In the genomic region with DNA sequence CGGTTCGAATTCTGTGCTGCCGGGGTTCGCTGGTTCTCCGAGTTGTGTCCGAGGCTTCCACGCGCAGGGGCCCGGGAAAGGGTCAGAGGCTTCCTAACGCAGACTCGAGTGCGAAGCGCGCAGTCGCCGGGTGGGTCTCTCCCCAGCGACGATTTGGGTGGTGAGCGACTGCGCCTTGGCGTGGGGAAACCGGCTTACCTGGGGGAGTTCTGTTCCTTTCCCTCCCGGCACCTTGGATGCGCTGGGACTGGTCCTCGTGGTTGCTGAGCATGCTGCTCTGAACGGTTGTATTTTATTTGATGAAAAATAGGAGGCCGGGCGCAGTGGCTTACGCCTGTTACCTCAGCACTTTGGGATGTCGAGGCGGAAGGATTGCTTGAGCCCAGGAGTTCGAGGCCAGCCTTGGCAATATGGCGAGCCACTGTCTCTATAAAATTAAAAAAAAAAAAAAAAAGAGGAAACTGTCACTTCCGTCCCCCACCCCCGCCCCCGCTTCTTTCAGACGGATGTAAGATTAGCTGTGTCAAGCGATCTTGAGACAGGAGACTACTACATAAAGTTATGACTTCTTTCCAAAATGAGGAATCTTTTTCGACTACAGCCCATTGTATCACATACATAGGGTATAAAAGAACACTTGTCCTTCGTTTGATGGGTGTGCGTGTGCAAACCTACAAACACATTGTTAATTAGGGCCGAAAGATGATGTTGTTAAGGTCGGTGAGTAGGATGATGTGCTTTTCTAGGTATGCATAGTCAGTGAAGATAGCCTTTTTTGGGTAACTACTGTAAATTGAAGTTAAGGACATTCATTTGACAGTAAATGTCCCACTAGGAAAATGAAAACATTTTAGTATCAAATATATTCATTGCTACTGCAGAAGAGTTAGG, we compare ENCODE assay signal across 8 cellular contexts. TPM values are rescaled to one million over a fixed set of nuclear protein-coding genes. Genes with fewer than 3 reads are reported as not detected.
DNase-seq lines count a peak whose midpoint lies in the region; ATAC-seq, FAIRE-seq and TF ChIP-seq lines count a peak whose summit lies in the region.

A gene with protein sequence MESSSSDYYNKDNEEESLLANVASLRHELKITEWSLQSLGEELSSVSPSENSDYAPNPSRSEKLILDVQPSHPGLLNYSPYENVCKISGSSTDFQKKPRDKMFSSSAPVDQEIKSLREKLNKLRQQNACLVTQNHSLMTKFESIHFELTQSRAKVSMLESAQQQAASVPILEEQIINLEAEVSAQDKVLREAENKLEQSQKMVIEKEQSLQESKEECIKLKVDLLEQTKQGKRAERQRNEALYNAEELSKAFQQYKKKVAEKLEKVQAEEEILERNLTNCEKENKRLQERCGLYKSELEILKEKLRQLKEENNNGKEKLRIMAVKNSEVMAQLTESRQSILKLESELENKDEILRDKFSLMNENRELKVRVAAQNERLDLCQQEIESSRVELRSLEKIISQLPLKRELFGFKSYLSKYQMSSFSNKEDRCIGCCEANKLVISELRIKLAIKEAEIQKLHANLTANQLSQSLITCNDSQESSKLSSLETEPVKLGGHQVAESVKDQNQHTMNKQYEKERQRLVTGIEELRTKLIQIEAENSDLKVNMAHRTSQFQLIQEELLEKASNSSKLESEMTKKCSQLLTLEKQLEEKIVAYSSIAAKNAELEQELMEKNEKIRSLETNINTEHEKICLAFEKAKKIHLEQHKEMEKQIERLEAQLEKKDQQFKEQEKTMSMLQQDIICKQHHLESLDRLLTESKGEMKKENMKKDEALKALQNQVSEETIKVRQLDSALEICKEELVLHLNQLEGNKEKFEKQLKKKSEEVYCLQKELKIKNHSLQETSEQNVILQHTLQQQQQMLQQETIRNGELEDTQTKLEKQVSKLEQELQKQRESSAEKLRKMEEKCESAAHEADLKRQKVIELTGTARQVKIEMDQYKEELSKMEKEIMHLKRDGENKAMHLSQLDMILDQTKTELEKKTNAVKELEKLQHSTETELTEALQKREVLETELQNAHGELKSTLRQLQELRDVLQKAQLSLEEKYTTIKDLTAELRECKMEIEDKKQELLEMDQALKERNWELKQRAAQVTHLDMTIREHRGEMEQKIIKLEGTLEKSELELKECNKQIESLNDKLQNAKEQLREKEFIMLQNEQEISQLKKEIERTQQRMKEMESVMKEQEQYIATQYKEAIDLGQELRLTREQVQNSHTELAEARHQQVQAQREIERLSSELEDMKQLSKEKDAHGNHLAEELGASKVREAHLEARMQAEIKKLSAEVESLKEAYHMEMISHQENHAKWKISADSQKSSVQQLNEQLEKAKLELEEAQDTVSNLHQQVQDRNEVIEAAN (N-terminal part only) (plus strand): TSS at position 2 of the 891 bp plus-strand sequence. CDS start 2,638 bp downstream, outside the sequence.

- H3K27me3 ChIP-seq in SJCRH30, result no peaks in the 10 kb centered on the region
- H3K27me3 ChIP-seq in HepG2 (ENCODE audit: control insufficient read depth in 1 of 2, insufficient read depth in 2 of 2, low read length in 2 of 2), result no peaks in the 10 kb centered on the region; a peak in 1 of 5 replicates

- no peaks in the 10 kb centered on the region; the same call in 1 of the 2 replicates for H4K20me1 ChIP-seq in HepG2 (ENCODE audit: insufficient read depth, low read length)

- CTCF ChIA-PET in AG04449 (lab: Yijun Ruan, JAX), result no interaction called here
- CTCF ChIA-PET in HepG2 (lab: Yijun Ruan, JAX; ENCODE audit: low intra/inter-chr PET ratio, low total read pairs), result no interaction called here

- no peak for FAIRE-seq in HepG2 (lab: Jason Lieb, UNC)

- H3K9ac ChIP-seq in HepG2 (ENCODE audit: insufficient read depth, low read depth, low read length), result peak within 1 kb of the TSS; percentile 90

- H2AFZ ChIP-seq in HepG2 (ENCODE audit: low read length), result no peak within 1 kb of the TSS

- 0 out of 2 replicates have a peak, but pooled peaks have one; percentile 14 for TF ChIP-seq RAD21 in HepG2 (CRISPR knock-in tag; IDR thresholded peaks at IDR 0.05)

- peaks cover 5% of the 10 kb centered on the region for H3K36me3 ChIP-seq in SJCRH30
- H3K36me3 ChIP-seq in HepG2 (replicated peaks in 1 of 2; ENCODE audit: control insufficient read depth in 1 of 2, insufficient read depth in 2 of 2, low read length in 2 of 2), result peaks cover 2 to 4% of the 10 kb centered on the region in 2 experiments; a peak in 2 of 5 replicates

- H3K79me2 ChIP-seq in HepG2 (ENCODE audit: insufficient read depth, low read length), result peaks cover 61% of the 10 kb centered on the region

- in situ Hi-C loops in astrocyte of the cerebellum (cut with HindIII; ENCODE audit: low sequenced_read_pairs) (no loop called here), HepG2 (cut with HindIII; ENCODE audit: extremely low pct_ligation_motif_present, low pct_unique_long_range_greater_than_20kb) (no loop called here)

- no peaks in the 10 kb centered on the region for H3K9me3 ChIP-seq in SJCRH30 (replicated peaks)
- no peaks in the 10 kb centered on the region for H3K9me3 ChIP-seq in HepG2 (ENCODE audit: low read length)

- peak within 1 kb of the TSS; percentile 76 for H3K4me2 ChIP-seq in HepG2 (ENCODE audit: low read depth, low read length)

- POLR2A ChIA-PET in AG04449 (lab: Yijun Ruan, JAX) (no interaction called here), HepG2 (lab: Yijun Ruan, JAX) (no interaction called here)

- DNase-seq in AG04449 (ENCODE audit: low read depth, low spot score) (no peak), SJCRH30 (no peak), astrocyte of the cerebellum (ENCODE audit: low read depth) (no peak), HepG2 (ENCODE audit: low spot score) (peak; percentile 21), NCI-H1436 (lab: John Stamatoyannopoulos, UW) (no peak)
- DNase-seq in stimulated activated CD8-positive, alpha-beta memory T cell treated with anti-CD3 and anti-CD28 coated beads, Interleukin-7, amount 100 ng/mL, for 1 hour (ENCODE audit: low read depth in 2 of 2), result peak; percentile 15 to 27

- TF ChIP-seq EP300 in HepG2 (IDR thresholded peaks at IDR 0.05; ENCODE audit: low read depth in 2 of 2, low read length in 2 of 2) (no peak), HepG2 (CRISPR knock-in tag; IDR thresholded peaks at IDR 0.05; ENCODE audit: borderline replicate concordance) (no peak)

- peak; percentile 4 for ATAC-seq in HG03095 (IDR thresholded peaks at IDR 0.05; ENCODE audit: unreplicated experiment)
- ATAC-seq in HepG2, result peak; percentile 5; the same call in 2 of the 3 replicates

- TF ChIP-seq CTCF in AG04449 (IDR thresholded peaks at IDR 0.05; ENCODE audit: insufficient read depth, low read length, missing control alignments) (no peak), GM12875 (IDR thresholded peaks at IDR 0.05; ENCODE audit: borderline replicate concordance, insufficient read depth, low read depth, low read length) (no peak), astrocyte of the cerebellum (IDR thresholded peaks at IDR 0.05; ENCODE audit: low read depth, low read length, missing control alignments) (no peak), HepG2 (CRISPR knock-in tag; IDR thresholded peaks at IDR 0.05) (no peak)

- peak within 1 kb of the TSS; percentile 99 for H3K4me3 ChIP-seq in AG04449 (ENCODE audit: low read depth, low read length)
- H3K4me3 ChIP-seq in GM12875 (ENCODE audit: low read depth, low read length), result peak within 1 kb of the TSS; percentile 75
- H3K4me3 ChIP-seq in SJCRH30, result peak within 1 kb of the TSS; percentile 74
- peak within 1 kb of the TSS; percentile 82 for H3K4me3 ChIP-seq in astrocyte of the cerebellum (ENCODE audit: low read depth, low read length)
- peak within 1 kb of the TSS; percentile 85 to 100 (median 97) for H3K4me3 ChIP-seq in HepG2 (replicated peaks in 1 of 3; ENCODE audit: insufficient read depth in 1 of 3, low read depth in 2 of 3, low read length in 3 of 3)

- no TSS peak for BruUV-seq in HepG2 (replicated peaks; lab: Mats Ljungman, UMichigan)

- 0 out of 4 replicates have a peak, but pooled peaks of 1 of the 2 experiments have one; percentile 46 for TF ChIP-seq POLR2A in HepG2 (IDR thresholded peaks at IDR 0.05; ENCODE audit: insufficient read depth in 1 of 2, low read depth in 2 of 2, low read length in 2 of 2)

- H3K27ac ChIP-seq in SJCRH30 (peak within 1 kb of the TSS; percentile 82), HepG2 (ENCODE audit: extremely low read length, insufficient read depth, low read length) (peak within 1 kb of the TSS; percentile 95)

- 3% methylated on average over 19 of the region's 43 CpGs for WGBS in HepG2 (ENCODE audit: low lambda C conversion rate)

- H3K4me1 ChIP-seq in SJCRH30 (no peaks in the 10 kb centered on the region), HepG2 (ENCODE audit: insufficient read depth, low read length) (peaks cover 41% of the 10 kb centered on the region)

- intact Hi-C loops in HepG2 (cut with micrococcal nuclease; ENCODE audit: unreplicated experiment), result loop anchor here (2.0 kb wide), 1 partner anchor 48 kb away; no protein-coding TSS in a partner anchor

RNA-seq across cellular contexts. Expression of the gene that starts here (rescaled TPM):
- total RNA-seq in SJCRH30 (2014; rRNA removed; shearing (Covaris generic)), result 15.6 and 17.2 TPM in 2 replicates
- total RNA-seq in HepG2 (2016; rRNA removed; fragmentation: Illumina TruSeq; extraction: Trizol), result 16.3 and 18.4 TPM in 2 replicates
- total RNA-seq in HepG2 (2016; cell fraction: cytosol; rRNA removed; fragmentation: Illumina TruSeq; extraction: Trizol; ENCODE audit: low read depth), result 17.3 and 18.2 TPM in 2 replicates
- 17.8 and 21.9 TPM in 2 replicates for total RNA-seq in HepG2 (2016; cell fraction: insoluble cytoplasmic fraction; rRNA removed; fragmentation: Illumina TruSeq; extraction: Trizol)
- total RNA-seq in HepG2 (2016; cell fraction: membrane; rRNA removed; fragmentation: Illumina TruSeq; extraction: Trizol), result 11.6 and 12.8 TPM in 2 replicates
- 29.6 and 32.6 TPM in 2 replicates for total RNA-seq in HepG2 (2016; cell fraction: nucleus; rRNA removed; fragmentation: Illumina TruSeq; extraction: Trizol)
- polyA plus RNA-seq in HepG2 (2011; rRNA removed), result 1.4 and 1.9 TPM in 2 replicates
- 0.35 and 1.1 TPM in 2 replicates for polyA plus RNA-seq in HepG2 (2011; cell fraction: cytosol; rRNA removed)
- 3.0 and 3.7 TPM in 2 replicates for polyA plus RNA-seq in HepG2 (2011; cell fraction: nucleus; rRNA removed)
- 3.6 and 4.3 TPM in 2 replicates for polyA plus RNA-seq in HepG2 (2012)
- 0.44 and 1.0 TPM in 2 replicates for polyA plus RNA-seq in HepG2 (2016; cell fraction: cytosol; fragmentation: Illumina TruSeq; extraction: Trizol; ENCODE audit: low read depth)
- polyA plus RNA-seq in HepG2 (2016; cell fraction: insoluble cytoplasmic fraction; fragmentation: Illumina TruSeq; extraction: Trizol; ENCODE audit: low read depth), result 13.0 and 14.4 TPM in 2 replicates
- 1.4 and 1.9 TPM in 2 replicates for polyA plus RNA-seq in HepG2 (2016; cell fraction: membrane; fragmentation: Illumina TruSeq; extraction: Trizol; ENCODE audit: low read depth)
- 19.8 and 21.6 TPM in 2 replicates for polyA plus RNA-seq in HepG2 (2016; cell fraction: nucleus; fragmentation: Illumina TruSeq; extraction: Trizol; ENCODE audit: insufficient read depth, low read depth)
- polyA minus RNA-seq in HepG2 (2011; rRNA and poly(A)+ RNA removed; ENCODE audit: low replicate concordance), result 2.7 and 3.0 TPM in 2 replicates
- 1.8 and 2.7 TPM in 2 replicates for polyA minus RNA-seq in HepG2 (2011; cell fraction: cytosol; rRNA and poly(A)+ RNA removed)
- polyA minus RNA-seq in HepG2 (2011; cell fraction: nucleus; rRNA and poly(A)+ RNA removed), result 15.3 and 18.8 TPM in 2 replicates

Comparison
In these comparisons a context has a peak if more than half of its experiments do, and no peak if none do; other contexts are left out.
1. DNase-seq: peak in HepG2 (single experiment) and stimulated activated CD8-positive, alpha-beta memory T cell treated with anti-CD3 and anti-CD28 coated beads, Interleukin-7, amount 100 ng/mL, for 1 hour (2 of 2); none in AG04449 (single experiment), SJCRH30 (0 of 2), astrocyte of the cerebellum (single experiment) and NCI-H1436 (single experiment).
2. Peak in every context shown above with its lines, with median percentiles within 50 percentile points of each other: H3K4me3 ChIP-seq.